14 cellular contexts compared by ENCODE assay signal in the genomic region with DNA sequence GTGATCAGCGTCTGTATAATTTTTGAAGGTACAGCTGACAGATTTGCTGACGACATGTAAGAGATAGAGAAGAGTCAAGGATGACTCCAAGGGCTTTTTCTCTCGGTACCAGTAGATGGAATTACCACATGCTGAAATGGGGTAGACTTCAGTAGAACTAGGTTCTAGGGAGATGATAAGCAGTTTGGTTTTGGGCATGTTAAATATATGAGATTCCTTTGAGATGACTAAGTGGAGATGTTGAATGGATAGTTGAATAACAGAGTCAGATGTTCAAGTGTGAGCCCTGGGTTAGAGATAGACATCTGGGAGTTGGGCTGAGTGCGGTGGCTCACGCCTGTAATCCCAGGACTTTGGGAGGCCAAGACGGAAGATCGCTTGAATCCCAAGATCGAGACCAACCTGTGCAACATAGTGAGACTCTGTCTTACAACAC. TPM values are rescaled to one million over a fixed set of nuclear protein-coding genes. Genes with fewer than 3 reads are reported as not detected.
DNase-seq lines count a peak whose midpoint lies in the region; ATAC-seq and TF ChIP-seq lines count a peak whose summit lies in the region.
"Had no signal": no experiment of that assay in that cellular context is flagged by ENCODE, and none has a peak within 500 bp of the region (broad histone marks: within the 10 kb centered on the region; RNA-seq: fewer than 3 reads in every experiment).

No MANE protein-coding gene starts in this region.

- H3K36me3 ChIP-seq in lung (ENCODE audit: control insufficient read depth in 2 of 2, insufficient read depth in 2 of 2, low read length in 2 of 2) = peaks cover 2 to 5% of the 10 kb centered on the region in 2 donors
- H3K36me3 ChIP-seq: gastroesophageal sphincter had no signal

- H3K4me1 ChIP-seq in lung (ENCODE audit: control insufficient read depth in 2 of 2, insufficient read depth in 2 of 2, low read length in 2 of 2) = peaks cover 3% of the 10 kb centered on the region in 2 donors

- ATAC-seq in lung (ENCODE audit: insufficient read depth, low FRiP score) (peak; percentile 39), HG03175 (IDR thresholded peaks at IDR 0.05; ENCODE audit: unreplicated experiment) (no peak)
- ATAC-seq in activated CD8-positive, alpha-beta memory T cell treated with anti-CD3 and anti-CD28 coated beads, Interleukin-2, amount 10 ng/mL, durations not matched to agents 7 days and 5 days = no peak
- ATAC-seq: gastroesophageal sphincter had no signal

- no peaks in the 10 kb centered on the region for H3K27me3 Mint-ChIP-seq in activated CD8-positive, alpha-beta memory T cell treated with anti-CD3 and anti-CD28 coated beads, Interleukin-2, amount 10 ng/mL, durations not matched to agents 7 days and 5 days
- H3K27me3 Mint-ChIP-seq: activated naive CD4-positive, alpha-beta T cell treated with anti-CD3 and anti-CD28 coated beads, Interleukin-2, amount 10 ng/mL, durations not matched to agents 7 days and 5 days had no signal

- no peak overlapping the region for H3K27ac ChIP-seq in lung (ENCODE audit: low read depth in 1 of 2, low read length in 1 of 2)
- H3K27ac ChIP-seq: gastroesophageal sphincter, tibial nerve had no signal

- WGBS in lung, 2 donors = 96 to 98% methylated on average over 8 of the region's 8 CpGs

- peaks cover 23% of the 10 kb centered on the region for H3K36me3 Mint-ChIP-seq in activated CD8-positive, alpha-beta memory T cell treated with anti-CD3 and anti-CD28 coated beads, Interleukin-2, amount 10 ng/mL, durations not matched to agents 7 days and 5 days

- H3K9me3 ChIP-seq in lung (ENCODE audit: control insufficient read depth in 2 of 2, insufficient read depth in 1 of 2, low read length in 1 of 2) = no peaks in the 10 kb centered on the region
- H3K9me3 ChIP-seq: HAP-1, tibial nerve had no signal

- H3K4me3 ChIP-seq in lung = no peak overlapping the region
- H3K4me3 ChIP-seq: gastroesophageal sphincter, HAP-1, tibial nerve had no signal

- H3K27me3 ChIP-seq in lung (ENCODE audit: control insufficient read depth, insufficient read depth) = no peaks in the 10 kb centered on the region
- H3K27me3 ChIP-seq: gastroesophageal sphincter, tibial nerve had no signal

- no peak overlapping the region for H3K4me3 Mint-ChIP-seq in activated CD8-positive, alpha-beta memory T cell treated with anti-CD3 and anti-CD28 coated beads, Interleukin-2, amount 10 ng/mL, durations not matched to agents 7 days and 5 days
- H3K4me3 Mint-ChIP-seq: activated naive CD4-positive, alpha-beta T cell treated with anti-CD3 and anti-CD28 coated beads, Interleukin-2, amount 10 ng/mL, durations not matched to agents 7 days and 5 days; T-helper 1 cell treated with Interleukin-12 subunit alpha and Interleukin-12 subunit beta and Interleukin-4 antibody, amounts not matched to agents 30 μg/mL and 1 μg/mL, for 36 hours had no signal

- no peak for TF ChIP-seq CTCF in lung (IDR thresholded peaks at IDR 0.05; ENCODE audit: control extremely low read depth, extremely low read depth)

- no peak overlapping the region for H3K27ac Mint-ChIP-seq in activated CD8-positive, alpha-beta memory T cell treated with anti-CD3 and anti-CD28 coated beads, Interleukin-2, amount 10 ng/mL, durations not matched to agents 7 days and 5 days
- H3K27ac Mint-ChIP-seq: activated naive CD4-positive, alpha-beta T cell treated with anti-CD3 and anti-CD28 coated beads, Interleukin-2, amount 10 ng/mL, durations not matched to agents 7 days and 5 days; T-helper 1 cell treated with Interleukin-12 subunit alpha and Interleukin-12 subunit beta and Interleukin-4 antibody, amounts not matched to agents 30 μg/mL and 1 μg/mL, for 36 hours had no signal

- no peaks in the 10 kb centered on the region for H3K9me3 Mint-ChIP-seq in activated CD8-positive, alpha-beta memory T cell treated with anti-CD3 and anti-CD28 coated beads, Interleukin-2, amount 10 ng/mL, durations not matched to agents 7 days and 5 days (ENCODE audit: low read depth)
- H3K9me3 Mint-ChIP-seq: activated naive CD4-positive, alpha-beta T cell treated with anti-CD3 and anti-CD28 coated beads, Interleukin-2, amount 10 ng/mL, durations not matched to agents 7 days and 5 days; T-helper 1 cell treated with Interleukin-12 subunit alpha and Interleukin-12 subunit beta and Interleukin-4 antibody, amounts not matched to agents 30 μg/mL and 1 μg/mL, for 36 hours had no signal

- DNase-seq in AG08396 (ENCODE audit: low spot score) = peak; percentile 47
- DNase-seq in HK-2 (ENCODE audit: unreplicated experiment) = peak; percentile 11
- peak; percentile 69 for DNase-seq in astrocyte of the hippocampus (ENCODE audit: low read depth, low spot score)
- DNase-seq in lung (ENCODE audit: low spot score) = no peak
- no peak for DNase-seq in HuH-7 (ENCODE audit: low spot score)
- DNase-seq in activated CD8-positive, alpha-beta memory T cell treated with anti-CD3 and anti-CD28 coated beads, Interleukin-2, amount 10 ng/mL, durations not matched to agents 7 days and 5 days = no peak
- DNase-seq in HPDE6-E6E7 (ENCODE audit: extremely low spot score) = no peak
- DNase-seq: activated naive CD4-positive, alpha-beta T cell treated with anti-CD3 and anti-CD28 coated beads, Interleukin-2, amount 10 ng/mL, durations not matched to agents 7 days and 5 days; NCI-H345 had no signal

- peaks cover 25% of the 10 kb centered on the region for H3K4me1 Mint-ChIP-seq in activated CD8-positive, alpha-beta memory T cell treated with anti-CD3 and anti-CD28 coated beads, Interleukin-2, amount 10 ng/mL, durations not matched to agents 7 days and 5 days

- CTCF ChIA-PET in activated CD8-positive, alpha-beta memory T cell treated with anti-CD3 and anti-CD28 coated beads, Interleukin-2, amount 10 ng/mL, durations not matched to agents 7 days and 5 days (lab: Charles Lee) = interaction anchor here (0.7 kb wide), 1 partner anchor 22 kb away, joined by 3 read pairs; no protein-coding TSS in a partner anchor

RNA-seq across cellular contexts. Expression of a gene that starts 50.0 kb away (rescaled TPM):
- 10 to 100 TPM; 46.5 to 51.5 TPM for total RNA-seq in lung
- polyA plus RNA-seq in lung = 10 to 100 TPM; 17.5 to 18.7 TPM
- 10 to 100 TPM; 50.8 to 52.4 TPM for total RNA-seq in activated CD8-positive, alpha-beta memory T cell treated with anti-CD3 and anti-CD28 coated beads, Interleukin-2, amount 10 ng/mL, durations not matched to agents 7 days and 5 days

Comparison
In these comparisons a context has a peak if more than half of its experiments do, and no peak if none do; other contexts are left out.
1. DNase-seq: peak in AG08396 (single experiment), HK-2 (single experiment) and astrocyte of the hippocampus (single experiment); none in lung (single experiment), HuH-7 (single experiment), activated CD8-positive, alpha-beta memory T cell treated with anti-CD3 and anti-CD28 coated beads, Interleukin-2, amount 10 ng/mL, durations not matched to agents 7 days and 5 days (single experiment) and HPDE6-E6E7 (single experiment).